Comparison of ENCODE assay signal across 16 cellular contexts in genomic region chr4:30696195-30696594, GRCh38. TPM values are rescaled to one million over a fixed set of nuclear protein-coding genes. Genes with fewer than 3 reads are reported as not detected.
DNase-seq lines count a peak whose midpoint lies in the region; ATAC-seq and TF ChIP-seq lines count a peak whose summit lies in the region.
"Had no signal": no experiment of that assay in that cellular context is flagged by ENCODE, and none has a peak within 500 bp of the region (broad histone marks: within the 10 kb centered on the region; RNA-seq: fewer than 3 reads in every experiment).

No MANE protein-coding gene starts in this region.

- H3K9ac ChIP-seq in adipocyte (ENCODE audit: low read length) (no peak overlapping the region), mesendoderm (ENCODE audit: low read length) (no peak overlapping the region), MM.1S (ENCODE audit: low read length) (no peak overlapping the region)
- H3K9ac ChIP-seq: BLaER1 had no signal

- no peaks in the 10 kb centered on the region for H3K79me1 ChIP-seq in mesendoderm (ENCODE audit: low read length)

- H3K9me2 ChIP-seq in MM.1S (replicated peaks; ENCODE audit: insufficient read depth, low read length) = no peaks in the 10 kb centered on the region

- no peak for ATAC-seq in GM21515 (IDR thresholded peaks at IDR 0.05; ENCODE audit: unreplicated experiment)
- ATAC-seq: HepG2 had no signal

- H3K23ac ChIP-seq in mesendoderm (ENCODE audit: low read length) = no peak overlapping the region

- H3K4ac ChIP-seq in mesendoderm (ENCODE audit: low read depth, low read length) = no peak overlapping the region

- no peak overlapping the region for H2BK5ac ChIP-seq in mesendoderm (ENCODE audit: low read length)

- TF ChIP-seq CTCF in fibroblast of pulmonary artery (IDR thresholded peaks at IDR 0.05; ENCODE audit: low read length, missing control alignments) (no peak), MM.1S (IDR thresholded peaks at IDR 0.05; ENCODE audit: low read length) (no peak)

- H2AFZ ChIP-seq in MM.1S (ENCODE audit: low read length) = no peak overlapping the region

- H3K36me3 ChIP-seq in adipocyte (ENCODE audit: control insufficient read depth, insufficient read depth, low read length, severe bottlenecking) = no peaks in the 10 kb centered on the region
- no peaks in the 10 kb centered on the region for H3K36me3 ChIP-seq in mesendoderm (ENCODE audit: control insufficient read depth, insufficient read depth, low read length)
- H3K36me3 ChIP-seq in MM.1S (replicated peaks; ENCODE audit: insufficient read depth, low read length) = no peaks in the 10 kb centered on the region
- H3K36me3 ChIP-seq: BLaER1 had no signal

- no peak overlapping the region for H2BK15ac ChIP-seq in mesendoderm (replicated peaks; ENCODE audit: low read depth)

- H4K20me1 ChIP-seq in MM.1S (ENCODE audit: insufficient read depth, low read length) = no peaks in the 10 kb centered on the region
- H4K20me1 ChIP-seq: BLaER1 had no signal

- no peaks in the 10 kb centered on the region for H3F3A ChIP-seq in MM.1S (ENCODE audit: insufficient read depth, low read length)

- H3K27me3 ChIP-seq in adipocyte (replicated peaks; ENCODE audit: control insufficient read depth, insufficient read depth, low read length) (no peaks in the 10 kb centered on the region), mesendoderm (ENCODE audit: insufficient read depth, low read length, poor library complexity) (no peaks in the 10 kb centered on the region), MM.1S (replicated peaks; ENCODE audit: insufficient read depth, low read length) (no peaks in the 10 kb centered on the region)
- H3K27me3 ChIP-seq: BLaER1 had no signal

- H3K4me3 ChIP-seq in adipocyte (ENCODE audit: low read length) (no peak overlapping the region), fibroblast of pulmonary artery (replicated peaks; ENCODE audit: low read depth, low read length) (no peak overlapping the region), mesendoderm (ENCODE audit: low read length) (no peak overlapping the region), MM.1S (ENCODE audit: low read length) (no peak overlapping the region)
- H3K4me3 ChIP-seq: BLaER1 had no signal

- H4K8ac ChIP-seq in mesendoderm (ENCODE audit: low read depth, low read length) = no peak overlapping the region

- H3K4me1 ChIP-seq in adipocyte (ENCODE audit: control insufficient read depth, insufficient read depth, low read length) (no peaks in the 10 kb centered on the region), mesendoderm (ENCODE audit: control insufficient read depth, low read depth, low read length) (no peaks in the 10 kb centered on the region), MM.1S (ENCODE audit: low read length) (no peaks in the 10 kb centered on the region)
- H3K4me1 ChIP-seq: BLaER1 had no signal

- H3K4me2 ChIP-seq in mesendoderm (ENCODE audit: low read length) (no peak overlapping the region), MM.1S (ENCODE audit: low read depth, low read length) (no peak overlapping the region)
- H3K4me2 ChIP-seq: BLaER1 had no signal

- no peaks in the 10 kb centered on the region for H3K9me3 ChIP-seq in adipocyte (ENCODE audit: control insufficient read depth, low read length)
- H3K9me3 ChIP-seq in MM.1S (replicated peaks; ENCODE audit: insufficient read depth, low read length) = no peaks in the 10 kb centered on the region
- H3K9me3 ChIP-seq: BLaER1 had no signal

- H3K56ac ChIP-seq in mesendoderm (ENCODE audit: low read length) = no peak overlapping the region

- no peak overlapping the region for H2BK120ac ChIP-seq in mesendoderm (ENCODE audit: low read depth, low read length)

- H3K79me2 ChIP-seq in mesendoderm (ENCODE audit: control insufficient read depth, insufficient read depth, low read length) = no peaks in the 10 kb centered on the region
- H3K79me2 ChIP-seq in MM.1S (ENCODE audit: low read length) = no peaks in the 10 kb centered on the region

- no peak overlapping the region for H3K18ac ChIP-seq in mesendoderm (ENCODE audit: low read length)

- H2AK5ac ChIP-seq in mesendoderm (ENCODE audit: low read length) = no peak overlapping the region

- H3K27ac ChIP-seq in mesendoderm (ENCODE audit: low read depth, low read length) (no peak overlapping the region), MM.1S (ENCODE audit: low read length) (no peak overlapping the region)
- H3K27ac ChIP-seq: BLaER1 had no signal

- H4K5ac ChIP-seq in mesendoderm (ENCODE audit: low read length) = no peak overlapping the region

- peak; percentile 30 for DNase-seq in ELR (ENCODE audit: low read depth)
- DNase-seq in adipocyte (ENCODE audit: low read depth) = peak; percentile 12
- DNase-seq in fibroblast of pulmonary artery (ENCODE audit: low read depth) = peak; percentile 7
- peak; percentile 3 for DNase-seq in mesendoderm
- DNase-seq in NCI-H1436 (lab: John Stamatoyannopoulos, UW) = no peak
- DNase-seq in MM.1S = no peak
- DNase-seq in DMS79 treated with DMSO at 0.1 percent for 48 hours (lab: John Stamatoyannopoulos, UW) = no peak
- DNase-seq: 8988T; AML-193; CD4-positive, CD25-positive, alpha-beta regulatory T cell; DMS53; HCEC 1CT; HFFc6 had no signal

RNA-seq across cellular contexts. Expression of gene PCDH7, which starts 24.0 kb away (rescaled TPM):
- polyA plus RNA-seq in mesendoderm (2013, experiment 1 of 2) = 4.2 TPM
- polyA plus RNA-seq in mesendoderm (2013, experiment 2 of 2) = 3.7 TPM
- polyA plus RNA-seq: CD4-positive, CD25-positive, alpha-beta regulatory T cell; HepG2 had no signal

Comparison
In these comparisons a context has a peak if more than half of its experiments do, and no peak if none do; other contexts are left out.
1. DNase-seq: peak in ELR (single experiment), adipocyte (single experiment), fibroblast of pulmonary artery (single experiment) and mesendoderm (single experiment); none in NCI-H1436 (single experiment), MM.1S (single experiment) and DMS79 treated with DMSO at 0.1 percent for 48 hours (single experiment).